ENCODE assay signal across 26 cellular contexts in the genomic region with DNA sequence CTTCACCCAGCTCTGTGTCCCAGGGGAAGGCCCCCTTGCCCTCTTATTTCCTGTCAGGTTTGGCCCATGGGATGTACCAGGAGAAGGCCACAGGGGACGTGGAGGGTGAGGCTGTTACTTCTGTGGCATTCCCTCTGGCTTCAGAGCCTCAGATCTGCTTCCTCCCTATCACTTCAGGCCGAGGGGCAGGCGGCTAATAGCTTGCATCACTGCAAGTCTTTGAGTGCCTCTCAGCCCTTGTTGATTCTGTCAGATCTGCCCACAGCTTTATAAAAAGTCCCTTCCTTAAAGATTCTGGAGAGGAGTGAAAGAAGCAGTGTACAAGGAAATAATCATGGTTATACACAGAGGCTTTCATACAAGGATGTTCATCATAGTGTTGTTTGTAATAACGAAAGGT.
"Had no signal": no experiment of that assay in that cellular context is flagged by ENCODE, and none has a peak within 500 bp of the region (broad histone marks: within the 10 kb centered on the region; RNA-seq: fewer than 3 reads in every experiment).

No MANE protein-coding gene starts in this region.

- FAIRE-seq: bronchial epithelial cell, TTC549 had no signal

- ATAC-seq: activated CD8-positive, alpha-beta T cell treated with anti-CD3 and anti-CD28 coated beads, Interleukin-2, amount 10 ng/mL, durations not matched to agents 7 days and 5 days; PC-3 had no signal

- H3K4me3 ChIP-seq: adrenal gland, Peyer's patch, SJSA1 had no signal

- H3K27ac ChIP-seq: adrenal gland, Peyer's patch, SJSA1 had no signal

- DNase-seq: activated CD4-positive, alpha-beta T cell treated with anti-CD3 and anti-CD28 coated beads, Interleukin-2, amount 10 ng/mL, durations not matched to agents 7 days and 5 days; activated CD4-positive, alpha-beta T cell treated with anti-CD3 and anti-CD28 coated beads, Interleukin-2, amount 50 U/mL, for 48 hours; activated CD8-positive, alpha-beta T cell treated with anti-CD3 and anti-CD28 coated beads, Interleukin-2, amount 10 ng/mL, durations not matched to agents 7 days and 5 days; activated gamma-delta T cell; activated naive CD4-positive, alpha-beta T cell treated with Interleukin-2 at 50 U/mL for 16 hours; activated T-cell treated with anti-CD3 and anti-CD28 coated beads, Interleukin-2, amount 50 U/mL, for 24 hours; adrenal gland; anterior cingulate cortex; caudate nucleus; Karpas-422; NCI-H1105; NCI-H1417 treated with DMSO at 0.1 percent for 48 hours; NCI-H187 treated with DMSO at 0.1 percent for 48 hours; NCI-H2081; NCI-H345; NCI-H526; NCI-H748 treated with DMSO at 0.1 percent for 48 hours; NK-92 treated with Interleukin-12 subunit alpha and Interleukin-12 subunit beta, amount 100 ng/mL, for 24 hours; PC-3; Peyer's patch; RPMI8226; SHP77 treated with DMSO at 0.1 percent for 48 hours; SK-N-SH had no signal

- H3K27me3 ChIP-seq: adrenal gland, Peyer's patch, SJSA1 had no signal

- H3K4me2 ChIP-seq: SK-N-SH had no signal

- H3K4me1 ChIP-seq: adrenal gland, Peyer's patch, SJSA1 had no signal

- H3K36me3 ChIP-seq: adrenal gland, Peyer's patch, SJSA1 had no signal

- H3K9me3 ChIP-seq: adrenal gland, Peyer's patch, SJSA1, SK-N-SH had no signal

- H3K9ac ChIP-seq: SK-N-SH had no signal
